7 cellular contexts compared by ENCODE assay signal in genomic region chr4:76727938-76728337, GRCh38.
A peak's percentile ranks its signal among the peaks of the same experiment; 100 is the strongest.
DNase-seq lines count a peak whose midpoint lies in the region; ATAC-seq and TF ChIP-seq lines count a peak whose summit lies in the region.
"Not testable (repeated sequence)": the region's sequence is repeated elsewhere in the genome, so short reads cannot be mapped to it uniquely, and the experiment has no call there.

No MANE protein-coding gene starts in this region.

- not testable (repeated sequence) for H3F3A ChIP-seq in neural progenitor cell (ENCODE audit: low read depth)

- intact Hi-C loops in Calu3 (cut with micrococcal nuclease; ENCODE audit: unreplicated experiment); left lung (cut with DNase I): not testable (repeated sequence)

- CTCF ChIA-PET in Calu3 (lab: Charles Lee); WTC11 (lab: Charles Lee): not testable (repeated sequence)

- peak overlapping the region in 1 of 2 donors; percentile 19 for H3K27ac ChIP-seq in left lung
- not testable (repeated sequence) for H3K27ac ChIP-seq in lung (ENCODE audit: low read depth in 1 of 2, low read length in 1 of 2); neural progenitor cell
- H3K27ac ChIP-seq in upper lobe of left lung: peak overlapping the region in 2 of 4 donors; percentile 30 to 60

- not testable (repeated sequence) for TF ChIP-seq POLR2A in upper lobe of left lung (IDR thresholded peaks at IDR 0.05)

- H3K36me3 ChIP-seq in left lung; lung (ENCODE audit: control insufficient read depth in 2 of 2, insufficient read depth in 2 of 2, low read length in 2 of 2); neural progenitor cell; upper lobe of left lung: not testable (repeated sequence)

- peak in 1 of 4 donors; percentile 77 for TF ChIP-seq EP300 in upper lobe of left lung (IDR thresholded peaks at IDR 0.05)

- H3K4me3 ChIP-seq in left lung, lung, neural progenitor cell, upper lobe of left lung: not testable (repeated sequence)

- H3K36me3 Mint-ChIP-seq in Calu3 (ENCODE audit: insufficient read depth, unreplicated experiment) (peaks cover 39% of the 10 kb centered on the region), HFFc6 (ENCODE audit: low read depth) (peaks cover 33% of the 10 kb centered on the region), WTC11 (peaks cover 13% of the 10 kb centered on the region), neural progenitor cell (peaks cover 34% of the 10 kb centered on the region)

- not testable (repeated sequence) for H3K9ac ChIP-seq in neural progenitor cell

- peaks cover 14% of the 10 kb centered on the region for H4K20me1 ChIP-seq in neural progenitor cell (ENCODE audit: low read depth)

- H3K4me1 Mint-ChIP-seq in Calu3 (ENCODE audit: low read depth, unreplicated experiment) (peaks cover 65% of the 10 kb centered on the region), HFFc6 (ENCODE audit: low read depth) (peaks cover 92% of the 10 kb centered on the region), WTC11 (peaks cover 87% of the 10 kb centered on the region), neural progenitor cell (peaks cover 63% of the 10 kb centered on the region)

- H3K9me3 ChIP-seq in left lung; lung (ENCODE audit: control insufficient read depth in 2 of 2, insufficient read depth in 1 of 2, low read length in 1 of 2); neural progenitor cell (ENCODE audit: low read depth); upper lobe of left lung: not testable (repeated sequence)

- not testable (repeated sequence) for H3K9me3 Mint-ChIP-seq in Calu3 (ENCODE audit: low read depth, unreplicated experiment); HFFc6; WTC11; neural progenitor cell

- DNase-seq in Calu3; HFFc6; WTC11 (ENCODE audit: low spot score); left lung; neural progenitor cell (ENCODE audit: low spot score): not testable (repeated sequence)
- DNase-seq in lung (ENCODE audit: low spot score) (peak; percentile 62), upper lobe of left lung (peak in 1 of 2 donors; percentile 73)

- not testable (repeated sequence) for TF ChIP-seq CTCF in Calu3 (IDR thresholded peaks at IDR 0.05; ENCODE audit: unreplicated experiment); HFFc6 (IDR thresholded peaks at IDR 0.05); WTC11 (IDR thresholded peaks at IDR 0.05); left lung (IDR thresholded peaks at IDR 0.05); lung (IDR thresholded peaks at IDR 0.05; ENCODE audit: control extremely low read depth, extremely low read depth); neural progenitor cell (IDR thresholded peaks at IDR 0.05); upper lobe of left lung (IDR thresholded peaks at IDR 0.05)

- not testable (repeated sequence) for H3K27me3 ChIP-seq in left lung; lung (ENCODE audit: control insufficient read depth, insufficient read depth); neural progenitor cell; upper lobe of left lung

- H3K27me3 Mint-ChIP-seq in Calu3 (ENCODE audit: unreplicated experiment); HFFc6 (ENCODE audit: insufficient read depth); WTC11 (ENCODE audit: low read depth); neural progenitor cell (ENCODE audit: insufficient read depth, low read depth): not testable (repeated sequence)

- not testable (repeated sequence) for H3K4me3 Mint-ChIP-seq in Calu3 (ENCODE audit: low read depth, unreplicated experiment); HFFc6; WTC11; neural progenitor cell

- BruUV-seq in Calu3 (replicated peaks; lab: Mats Ljungman, UMichigan): not testable (repeated sequence)

- POLR2A ChIA-PET in WTC11 (lab: Charles Lee): not testable (repeated sequence)

- H2AFZ ChIP-seq in neural progenitor cell (replicated peaks): not testable (repeated sequence)

- H3K27ac Mint-ChIP-seq in Calu3 (ENCODE audit: unreplicated experiment) (peak overlapping the region; percentile 45), HFFc6 (0 out of 2 replicates have a peak overlapping the region, but pooled peaks have one; percentile 4), WTC11 (peak overlapping the region; percentile 67), neural progenitor cell (peak overlapping the region; percentile 16)

- not testable (repeated sequence) for ATAC-seq in WTC11; lung (ENCODE audit: insufficient read depth, low FRiP score)
- ATAC-seq in left lung (peak; percentile 76), upper lobe of left lung (ENCODE audit: low FRiP score in 2 of 2) (peak; percentile 16 to 24)

- H3K4me1 ChIP-seq in left lung; lung (ENCODE audit: control insufficient read depth in 2 of 2, insufficient read depth in 2 of 2, low read length in 2 of 2): not testable (repeated sequence)
- H3K4me1 ChIP-seq in neural progenitor cell (peaks cover 23% of the 10 kb centered on the region), upper lobe of left lung (peaks cover 3 to 17% (median 10%) of the 10 kb centered on the region in 4 donors)

- 75 to 85% methylated on average over 5 of the region's 5 CpGs for WGBS in lung, 2 donors
- WGBS in upper lobe of left lung, 2 donors: 65 to 81% methylated on average over 5 of the region's 5 CpGs

- peaks cover 19% of the 10 kb centered on the region for H3K79me2 ChIP-seq in neural progenitor cell (ENCODE audit: low read depth)

- not testable (repeated sequence) for H3K4me2 ChIP-seq in neural progenitor cell

Comparison
In these comparisons a context has a peak if more than half of its experiments do, and no peak if none do; other contexts are left out.
1. H3K27ac Mint-ChIP-seq: peak in every context shown above with its lines; median percentile 67 in WTC11; 45 in Calu3; 16 in neural progenitor cell; 4 in HFFc6.